20 cellular contexts compared by ENCODE assay signal in genomic region chr6:153673214-153673613, GRCh38.
"Had no signal": no experiment of that assay in that cellular context is flagged by ENCODE, and none has a peak within 500 bp of the region (broad histone marks: within the 10 kb centered on the region; RNA-seq: fewer than 3 reads in every experiment).

No MANE protein-coding gene starts in this region.

- FAIRE-seq: frontal cortex, small intestine had no signal

- H3K27me3 ChIP-seq: heart left ventricle, stomach, upper lobe of left lung, uterus had no signal

- H3K36me3 ChIP-seq: heart left ventricle, stomach, upper lobe of left lung, uterus had no signal

- DNase-seq: cortex of kidney; dorsolateral prefrontal cortex; effector CD8-positive, alpha-beta T cell; heart left ventricle; hippocampal formation; kidney glomerular epithelial cell; mammary epithelial cell; naive thymus-derived CD4-positive, alpha-beta T cell; nephron progenitor cell; psoas muscle; small intestine; stimulated activated CD4-positive, alpha-beta T cell treated with anti-CD3 and anti-CD28 coated beads, Interleukin-12 subunit alpha, Interleukin-12 subunit beta, amount 100 ng/mL, for 4 hours; stimulated activated naive CD4-positive, alpha-beta T cell; stomach; substantia nigra; upper lobe of left lung; uterus had no signal

- ATAC-seq: esophagus mucosa; heart left ventricle; left lobe of liver; naive thymus-derived CD4-positive, alpha-beta T cell; psoas muscle had no signal

- H3K4me1 ChIP-seq: heart left ventricle, psoas muscle, stomach, upper lobe of left lung, uterus had no signal

- H3K9me3 ChIP-seq: heart left ventricle, psoas muscle, stomach, upper lobe of left lung, uterus had no signal

- H3K4me3 ChIP-seq: dorsolateral prefrontal cortex, heart left ventricle, psoas muscle, stomach, upper lobe of left lung, uterus had no signal

- H3K27ac ChIP-seq: dorsolateral prefrontal cortex, heart left ventricle, psoas muscle, stomach, upper lobe of left lung, uterus had no signal
